ENCODE assay signal across 24 cellular contexts in genomic region chr10:78952018-78952417, GRCh38.
DNase-seq lines count a peak whose midpoint lies in the region; ATAC-seq and TF ChIP-seq lines count a peak whose summit lies in the region.
"Had no signal": no experiment of that assay in that cellular context is flagged by ENCODE, and none has a peak within 500 bp of the region (broad histone marks: within the 10 kb centered on the region; RNA-seq: fewer than 3 reads in every experiment).

No MANE protein-coding gene starts in this region.

- H3K27ac Mint-ChIP-seq in brain (peak overlapping the region in 3 of 5 experiments; percentile 17 to 78 (median 33)), progenitor cell of endocrine pancreas (peak overlapping the region; percentile 46)
- H3K27ac Mint-ChIP-seq: activated B cell treated with CpG ODN at 0.5 μM for 24 hours; GM23338; stimulated activated memory B cell treated with anti-CD40 and anti-IgM and Interleukin-4, amounts not matched to agents 10 μg/mL and 1 μg/mL and 100 μg/mL, for 72 hours had no signal

- in situ Hi-C loops in Caki2 (cut with HindIII; ENCODE audit: low pct_unique_long_range_greater_than_20kb, low sequenced_read_pairs), result no loop called here

- H3K27me3 Mint-ChIP-seq in brain, result no peaks in the 10 kb centered on the region
- H3K27me3 Mint-ChIP-seq in progenitor cell of endocrine pancreas, result peaks cover 7% of the 10 kb centered on the region

- H3K36me3 Mint-ChIP-seq in brain (no peaks in the 10 kb centered on the region), progenitor cell of endocrine pancreas (ENCODE audit: insufficient read depth) (no peaks in the 10 kb centered on the region)
- H3K36me3 Mint-ChIP-seq: CD14-positive monocyte; stimulated activated memory B cell treated with anti-CD40 and anti-IgM and Interleukin-4, amounts not matched to agents 10 μg/mL and 1 μg/mL and 100 μg/mL, for 72 hours had no signal

- H3K4me1 Mint-ChIP-seq in brain (peaks cover 57% of the 10 kb centered on the region), progenitor cell of endocrine pancreas (ENCODE audit: low read depth) (peaks cover 8% of the 10 kb centered on the region)
- H3K4me1 Mint-ChIP-seq: activated B cell treated with CpG ODN at 0.5 μM for 24 hours had no signal

- DNase-seq in Caki2 (ENCODE audit: low read depth) (peak; percentile 34), M059J (ENCODE audit: low read depth) (peak; percentile 68), progenitor cell of endocrine pancreas (ENCODE audit: low spot score, unreplicated experiment) (no peak), NCI-H526 treated with DMSO at 0.1 percent for 48 hours (lab: John Stamatoyannopoulos, UW) (no peak), OCI-M1 (lab: John Stamatoyannopoulos, UW) (no peak)
- DNase-seq: activated B cell treated with CpG ODN at 0.5 μM for 24 hours; activated CD4-positive, alpha-beta T cell treated with anti-CD3 and anti-CD28 coated beads, Interleukin-2, amount 50 U/mL, for 1 hour; activated naive CD4-positive, alpha-beta T cell treated with Interleukin-2 at 50 U/mL for 16 hours; adrenal gland; KBM-7; kidney glomerular epithelial cell; NCI-H1105 treated with DMSO at 0.1 percent for 48 hours; NCI-H1930; NCI-H345; Peyer's patch; right lobe of liver; stimulated activated CD4-positive, alpha-beta T cell treated with anti-CD3 and anti-CD28 coated beads, Interleukin-4, amount 100 ng/mL, for 24 hours; SW 1271 had no signal

- H3K9me3 Mint-ChIP-seq in brain, result peaks cover 0 to 7% (median 0%) of the 10 kb centered on the region in 5 experiments
- H3K9me3 Mint-ChIP-seq in progenitor cell of endocrine pancreas (ENCODE audit: low read depth), result no peaks in the 10 kb centered on the region
- H3K9me3 Mint-ChIP-seq: activated B cell treated with CpG ODN at 0.5 μM for 24 hours; CD14-positive monocyte; GM23338; stimulated activated memory B cell treated with anti-CD40 and anti-IgM and Interleukin-4, amounts not matched to agents 10 μg/mL and 1 μg/mL and 100 μg/mL, for 72 hours had no signal

- no peak for TF ChIP-seq CTCF in brain (conservative IDR thresholded peaks at IDR 0.05)
- TF ChIP-seq CTCF in progenitor cell of endocrine pancreas (IDR thresholded peaks at IDR 0.05; ENCODE audit: unreplicated experiment), result no peak

- no peak overlapping the region for H3K4me3 Mint-ChIP-seq in brain
- no peak overlapping the region for H3K4me3 Mint-ChIP-seq in progenitor cell of endocrine pancreas (ENCODE audit: low read depth)
- H3K4me3 Mint-ChIP-seq: activated B cell treated with CpG ODN at 0.5 μM for 24 hours; GM23338; stimulated activated memory B cell treated with anti-CD40 and anti-IgM and Interleukin-4, amounts not matched to agents 10 μg/mL and 1 μg/mL and 100 μg/mL, for 72 hours had no signal

- ATAC-seq in GM21717 (IDR thresholded peaks at IDR 0.05; ENCODE audit: unreplicated experiment) (no peak), HG03469 (IDR thresholded peaks at IDR 0.05; ENCODE audit: unreplicated experiment) (no peak)
- ATAC-seq: GM23338; stimulated activated memory B cell treated with anti-CD40 and anti-IgM and Interleukin-4, amounts not matched to agents 10 μg/mL and 1 μg/mL and 100 μg/mL, for 72 hours had no signal

Comparison
In these comparisons a context has a peak if more than half of its experiments do, and no peak if none do; other contexts are left out.
1. DNase-seq: peak in Caki2 (single experiment) and M059J (single experiment); none in progenitor cell of endocrine pancreas (single experiment), NCI-H526 treated with DMSO at 0.1 percent for 48 hours (single experiment) and OCI-M1 (single experiment).